19 cellular contexts compared by ENCODE assay signal in genomic region chr13:66933527-66933926, GRCh38.
"Had no signal": no experiment of that assay in that cellular context is flagged by ENCODE, and none has a peak within 500 bp of the region (broad histone marks: within the 10 kb centered on the region; RNA-seq: fewer than 3 reads in every experiment).

No MANE protein-coding gene starts in this region.

- H2AFZ ChIP-seq: hepatocyte, parathyroid adenoma had no signal

- H3K9me3 Mint-ChIP-seq: activated naive CD8-positive, alpha-beta T cell treated with anti-CD3 and anti-CD28 coated beads, Interleukin-2, amount 10 ng/mL, durations not matched to agents 7 days and 5 days had no signal

- H3K4me3 ChIP-seq: coronary artery, hepatocyte, left ventricle myocardium inferior, tibial artery had no signal

- H3K36me3 ChIP-seq: left ventricle myocardium inferior, tibial artery had no signal

- H3K9me3 ChIP-seq: left ventricle myocardium inferior, tibial artery had no signal

- H3K27me3 ChIP-seq: hepatocyte, tibial artery had no signal

- H3K27ac ChIP-seq: coronary artery, hepatocyte, left ventricle myocardium inferior, parathyroid adenoma, tibial artery had no signal

- ATAC-seq: activated T-cell treated with anti-CD3 and anti-CD28 coated beads, Interleukin-2, amount 50 U/mL, for 4 hours; natural killer cell treated with Interleukin-12 subunit alpha and Interleukin-12 subunit beta and Interleukin-15 and Interleukin-18, amount 100 ng/mL, for 72 hours; right cardiac atrium; stimulated activated naive CD8-positive, alpha-beta T cell treated with anti-CD3 and anti-CD28 coated beads, Interleukin-15, Interleukin-2, amounts not matched to agents 100 U/mL and 50 U/mL, for 24 hours had no signal

- H3K27me3 Mint-ChIP-seq: activated naive CD8-positive, alpha-beta T cell treated with anti-CD3 and anti-CD28 coated beads, Interleukin-2, amount 10 ng/mL, durations not matched to agents 7 days and 5 days; natural killer cell treated with Interleukin-12 subunit alpha and Interleukin-12 subunit beta and Interleukin-15 and Interleukin-18, amount 100 ng/mL, for 72 hours had no signal

- H3K4me1 ChIP-seq: left ventricle myocardium inferior, parathyroid adenoma, tibial artery had no signal

- H3K4me3 Mint-ChIP-seq: activated naive CD8-positive, alpha-beta T cell treated with anti-CD3 and anti-CD28 coated beads, Interleukin-2, amount 10 ng/mL, durations not matched to agents 7 days and 5 days; activated T-cell treated with anti-CD3 and anti-CD28 coated beads, Interleukin-2, amount 50 U/mL, for 4 hours; immature natural killer cell; natural killer cell treated with Interleukin-12 subunit alpha and Interleukin-12 subunit beta and Interleukin-15 and Interleukin-18, amount 100 ng/mL, for 72 hours had no signal

- H3K79me2 ChIP-seq: hepatocyte, parathyroid adenoma had no signal

- DNase-seq: activated CD4-positive, alpha-beta T cell treated with anti-CD3 and anti-CD28 coated beads for 1 hour; activated CD8-positive, alpha-beta memory T cell treated with anti-CD3 and anti-CD28 coated beads, Interleukin-2, amount 50 U/mL, for 48 hours; activated naive CD4-positive, alpha-beta T cell treated with Interleukin-2 at 50 U/mL for 16 hours; activated naive CD8-positive, alpha-beta T cell treated with anti-CD3 and anti-CD28 coated beads, Interleukin-2, amount 10 ng/mL, durations not matched to agents 7 days and 5 days; activated T-cell treated with anti-CD3 and anti-CD28 coated beads, Interleukin-2, amount 50 U/mL, for 4 hours; cerebellar nuclear complex; glutamatergic neuron; immature natural killer cell; left ventricle myocardium inferior; midbrain; right cardiac atrium; stimulated activated CD4-positive, alpha-beta T cell treated with anti-CD3 and anti-CD28 coated beads, Interleukin-4, amount 100 ng/mL, for 4 hours; stimulated activated naive CD8-positive, alpha-beta T cell treated with anti-CD3 and anti-CD28 coated beads, Interleukin-15, Interleukin-2, amounts not matched to agents 100 U/mL and 50 U/mL, for 24 hours; T-helper 9 cell; tibial artery had no signal

- H3K9ac ChIP-seq: parathyroid adenoma had no signal

- H3K4me2 ChIP-seq: hepatocyte had no signal

- H3K36me3 Mint-ChIP-seq: activated naive CD8-positive, alpha-beta T cell treated with anti-CD3 and anti-CD28 coated beads, Interleukin-2, amount 10 ng/mL, durations not matched to agents 7 days and 5 days; immature natural killer cell; natural killer cell treated with Interleukin-12 subunit alpha and Interleukin-12 subunit beta and Interleukin-15 and Interleukin-18, amount 100 ng/mL, for 72 hours had no signal

- H3K27ac Mint-ChIP-seq: activated naive CD8-positive, alpha-beta T cell treated with anti-CD3 and anti-CD28 coated beads, Interleukin-2, amount 10 ng/mL, durations not matched to agents 7 days and 5 days; immature natural killer cell; natural killer cell treated with Interleukin-12 subunit alpha and Interleukin-12 subunit beta and Interleukin-15 and Interleukin-18, amount 100 ng/mL, for 72 hours had no signal

- H3K4me1 Mint-ChIP-seq: activated naive CD8-positive, alpha-beta T cell treated with anti-CD3 and anti-CD28 coated beads, Interleukin-2, amount 10 ng/mL, durations not matched to agents 7 days and 5 days; immature natural killer cell had no signal
